In genomic region chr5:138533973-138534941, GRCh38 we compare ENCODE assay signal across 1 cellular context.
A peak's percentile ranks its signal among the peaks of the same experiment; 100 is the strongest.
TF ChIP-seq lines count a peak whose summit lies in the region.

No MANE protein-coding gene starts in this region.

TF ChIP-seq in HepG2, 621 proteins besides CTCF, POLR2A, EP300 and RAD21 (continued from another document and continues in another):
- TF ChIP-seq, protein P1, sequence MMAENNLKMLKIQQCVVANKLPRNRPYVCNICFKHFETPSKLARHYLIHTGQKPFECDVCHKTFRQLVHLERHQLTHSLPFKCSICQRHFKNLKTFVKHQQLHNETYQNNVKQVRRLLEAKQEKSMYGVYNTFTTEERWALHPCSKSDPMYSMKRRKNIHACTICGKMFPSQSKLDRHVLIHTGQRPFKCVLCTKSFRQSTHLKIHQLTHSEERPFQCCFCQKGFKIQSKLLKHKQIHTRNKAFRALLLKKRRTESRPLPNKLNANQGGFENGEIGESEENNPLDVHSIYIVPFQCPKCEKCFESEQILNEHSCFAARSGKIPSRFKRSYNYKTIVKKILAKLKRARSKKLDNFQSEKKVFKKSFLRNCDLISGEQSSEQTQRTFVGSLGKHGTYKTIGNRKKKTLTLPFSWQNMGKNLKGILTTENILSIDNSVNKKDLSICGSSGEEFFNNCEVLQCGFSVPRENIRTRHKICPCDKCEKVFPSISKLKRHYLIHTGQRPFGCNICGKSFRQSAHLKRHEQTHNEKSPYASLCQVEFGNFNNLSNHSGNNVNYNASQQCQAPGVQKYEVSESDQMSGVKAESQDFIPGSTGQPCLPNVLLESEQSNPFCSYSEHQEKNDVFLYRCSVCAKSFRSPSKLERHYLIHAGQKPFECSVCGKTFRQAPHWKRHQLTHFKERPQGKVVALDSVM (CRISPR knock-in tag; IDR thresholded peaks at IDR 0.05), result no peak
- no peak for TF ChIP-seq ZNF326 (CRISPR knock-in tag; IDR thresholded peaks at IDR 0.05; ENCODE audit: borderline replicate concordance)
- no peak for TF ChIP-seq RFX1 (IDR thresholded peaks at IDR 0.05)
- peak; percentile 90 for TF ChIP-seq RXRB (CRISPR knock-in tag; IDR thresholded peaks at IDR 0.05; ENCODE audit: borderline replicate concordance)
- TF ChIP-seq ZNF484 (CRISPR knock-in tag; IDR thresholded peaks at IDR 0.05; ENCODE audit: borderline replicate concordance, low read depth), result no peak
- peak; percentile 63; the same call in 1 of the 2 replicates for TF ChIP-seq PPARG (CRISPR knock-in tag; conservative IDR thresholded peaks at IDR 0.05)
- TF ChIP-seq, protein P2, sequence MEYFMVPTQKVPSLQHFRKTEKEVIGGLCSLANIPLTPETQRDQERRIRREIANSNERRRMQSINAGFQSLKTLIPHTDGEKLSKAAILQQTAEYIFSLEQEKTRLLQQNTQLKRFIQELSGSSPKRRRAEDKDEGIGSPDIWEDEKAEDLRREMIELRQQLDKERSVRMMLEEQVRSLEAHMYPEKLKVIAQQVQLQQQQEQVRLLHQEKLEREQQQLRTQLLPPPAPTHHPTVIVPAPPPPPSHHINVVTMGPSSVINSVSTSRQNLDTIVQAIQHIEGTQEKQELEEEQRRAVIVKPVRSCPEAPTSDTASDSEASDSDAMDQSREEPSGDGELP (IDR thresholded peaks at IDR 0.05; ENCODE audit: borderline replicate concordance, low read depth), result 0 out of 2 replicates have a peak, but pooled peaks have one; percentile 19
- peak; percentile 57 for TF ChIP-seq ASH2L (IDR thresholded peaks at IDR 0.05; ENCODE audit: insufficient read length, low read depth, low read length)
- TF ChIP-seq MYNN (CRISPR knock-in tag; IDR thresholded peaks at IDR 0.05; ENCODE audit: low read depth), result no peak
- TF ChIP-seq ZEB1 (IDR thresholded peaks at IDR 0.05; ENCODE audit: insufficient replicate concordance, low read depth), result no peak
- no peak for TF ChIP-seq ZNF337 (CRISPR knock-in tag; IDR thresholded peaks at IDR 0.05; ENCODE audit: borderline replicate concordance, low read depth)
- TF ChIP-seq NFIC (IDR thresholded peaks at IDR 0.05; ENCODE audit: low read length), result peak; percentile 85; the same call in 1 of the 2 replicates
- no peak for TF ChIP-seq MEIS1 (CRISPR knock-in tag; IDR thresholded peaks at IDR 0.05; ENCODE audit: borderline replicate concordance)
- TF ChIP-seq, protein P3, sequence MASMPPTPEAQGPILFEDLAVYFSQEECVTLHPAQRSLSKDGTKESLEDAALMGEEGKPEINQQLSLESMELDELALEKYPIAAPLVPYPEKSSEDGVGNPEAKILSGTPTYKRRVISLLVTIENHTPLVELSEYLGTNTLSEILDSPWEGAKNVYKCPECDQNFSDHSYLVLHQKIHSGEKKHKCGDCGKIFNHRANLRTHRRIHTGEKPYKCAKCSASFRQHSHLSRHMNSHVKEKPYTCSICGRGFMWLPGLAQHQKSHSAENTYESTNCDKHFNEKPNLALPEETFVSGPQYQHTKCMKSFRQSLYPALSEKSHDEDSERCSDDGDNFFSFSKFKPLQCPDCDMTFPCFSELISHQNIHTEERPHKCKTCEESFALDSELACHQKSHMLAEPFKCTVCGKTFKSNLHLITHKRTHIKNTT (CRISPR knock-in tag; IDR thresholded peaks at IDR 0.05), result no peak
- no peak for TF ChIP-seq NFRKB (IDR thresholded peaks at IDR 0.05)
- TF ChIP-seq, protein P4, sequence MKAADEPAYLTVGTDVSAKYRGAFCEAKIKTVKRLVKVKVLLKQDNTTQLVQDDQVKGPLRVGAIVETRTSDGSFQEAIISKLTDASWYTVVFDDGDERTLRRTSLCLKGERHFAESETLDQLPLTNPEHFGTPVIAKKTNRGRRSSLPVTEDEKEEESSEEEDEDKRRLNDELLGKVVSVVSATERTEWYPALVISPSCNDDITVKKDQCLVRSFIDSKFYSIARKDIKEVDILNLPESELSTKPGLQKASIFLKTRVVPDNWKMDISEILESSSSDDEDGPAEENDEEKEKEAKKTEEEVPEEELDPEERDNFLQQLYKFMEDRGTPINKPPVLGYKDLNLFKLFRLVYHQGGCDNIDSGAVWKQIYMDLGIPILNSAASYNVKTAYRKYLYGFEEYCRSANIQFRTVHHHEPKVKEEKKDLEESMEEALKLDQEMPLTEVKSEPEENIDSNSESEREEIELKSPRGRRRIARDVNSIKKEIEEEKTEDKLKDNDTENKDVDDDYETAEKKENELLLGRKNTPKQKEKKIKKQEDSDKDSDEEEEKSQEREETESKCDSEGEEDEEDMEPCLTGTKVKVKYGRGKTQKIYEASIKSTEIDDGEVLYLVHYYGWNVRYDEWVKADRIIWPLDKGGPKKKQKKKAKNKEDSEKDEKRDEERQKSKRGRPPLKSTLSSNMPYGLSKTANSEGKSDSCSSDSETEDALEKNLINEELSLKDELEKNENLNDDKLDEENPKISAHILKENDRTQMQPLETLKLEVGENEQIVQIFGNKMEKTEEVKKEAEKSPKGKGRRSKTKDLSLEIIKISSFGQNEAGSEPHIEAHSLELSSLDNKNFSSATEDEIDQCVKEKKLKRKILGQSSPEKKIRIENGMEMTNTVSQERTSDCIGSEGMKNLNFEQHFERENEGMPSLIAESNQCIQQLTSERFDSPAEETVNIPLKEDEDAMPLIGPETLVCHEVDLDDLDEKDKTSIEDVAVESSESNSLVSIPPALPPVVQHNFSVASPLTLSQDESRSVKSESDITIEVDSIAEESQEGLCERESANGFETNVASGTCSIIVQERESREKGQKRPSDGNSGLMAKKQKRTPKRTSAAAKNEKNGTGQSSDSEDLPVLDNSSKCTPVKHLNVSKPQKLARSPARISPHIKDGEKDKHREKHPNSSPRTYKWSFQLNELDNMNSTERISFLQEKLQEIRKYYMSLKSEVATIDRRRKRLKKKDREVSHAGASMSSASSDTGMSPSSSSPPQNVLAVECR (CRISPR knock-in tag; IDR thresholded peaks at IDR 0.05; ENCODE audit: borderline replicate concordance), result no peak
- TF ChIP-seq ZSCAN9 (CRISPR knock-in tag; IDR thresholded peaks at IDR 0.05; ENCODE audit: borderline replicate concordance), result no peak
- no peak for TF ChIP-seq NKX3-1 (CRISPR knock-in tag; IDR thresholded peaks at IDR 0.05)
- TF ChIP-seq MATR3 (CRISPR knock-in tag; IDR thresholded peaks at IDR 0.05), result no peak
- no peak for TF ChIP-seq PHF20 (CRISPR knock-in tag; IDR thresholded peaks at IDR 0.05)
- TF ChIP-seq ADNP (CRISPR knock-in tag; IDR thresholded peaks at IDR 0.05), result no peak
- TF ChIP-seq, protein P5, sequence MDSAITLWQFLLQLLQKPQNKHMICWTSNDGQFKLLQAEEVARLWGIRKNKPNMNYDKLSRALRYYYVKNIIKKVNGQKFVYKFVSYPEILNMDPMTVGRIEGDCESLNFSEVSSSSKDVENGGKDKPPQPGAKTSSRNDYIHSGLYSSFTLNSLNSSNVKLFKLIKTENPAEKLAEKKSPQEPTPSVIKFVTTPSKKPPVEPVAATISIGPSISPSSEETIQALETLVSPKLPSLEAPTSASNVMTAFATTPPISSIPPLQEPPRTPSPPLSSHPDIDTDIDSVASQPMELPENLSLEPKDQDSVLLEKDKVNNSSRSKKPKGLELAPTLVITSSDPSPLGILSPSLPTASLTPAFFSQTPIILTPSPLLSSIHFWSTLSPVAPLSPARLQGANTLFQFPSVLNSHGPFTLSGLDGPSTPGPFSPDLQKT (CRISPR knock-in tag; IDR thresholded peaks at IDR 0.05; ENCODE audit: borderline replicate concordance), result no peak
- TF ChIP-seq TEAD3 (CRISPR knock-in tag; optimal IDR thresholded peaks at IDR 0.05; ENCODE audit: borderline replicate concordance), result peak; percentile 65
- TF ChIP-seq FOXA3 (CRISPR knock-in tag; IDR thresholded peaks at IDR 0.05), result peak; percentile 73
- TF ChIP-seq, protein P6, sequence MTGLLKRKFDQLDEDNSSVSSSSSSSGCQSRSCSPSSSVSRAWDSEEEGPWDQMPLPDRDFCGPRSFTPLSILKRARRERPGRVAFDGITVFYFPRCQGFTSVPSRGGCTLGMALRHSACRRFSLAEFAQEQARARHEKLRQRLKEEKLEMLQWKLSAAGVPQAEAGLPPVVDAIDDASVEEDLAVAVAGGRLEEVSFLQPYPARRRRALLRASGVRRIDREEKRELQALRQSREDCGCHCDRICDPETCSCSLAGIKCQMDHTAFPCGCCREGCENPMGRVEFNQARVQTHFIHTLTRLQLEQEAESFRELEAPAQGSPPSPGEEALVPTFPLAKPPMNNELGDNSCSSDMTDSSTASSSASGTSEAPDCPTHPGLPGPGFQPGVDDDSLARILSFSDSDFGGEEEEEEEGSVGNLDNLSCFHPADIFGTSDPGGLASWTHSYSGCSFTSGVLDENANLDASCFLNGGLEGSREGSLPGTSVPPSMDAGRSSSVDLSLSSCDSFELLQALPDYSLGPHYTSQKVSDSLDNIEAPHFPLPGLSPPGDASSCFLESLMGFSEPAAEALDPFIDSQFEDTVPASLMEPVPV (CRISPR knock-in tag; IDR thresholded peaks at IDR 0.05), result no peak
- TF ChIP-seq, protein P7, sequence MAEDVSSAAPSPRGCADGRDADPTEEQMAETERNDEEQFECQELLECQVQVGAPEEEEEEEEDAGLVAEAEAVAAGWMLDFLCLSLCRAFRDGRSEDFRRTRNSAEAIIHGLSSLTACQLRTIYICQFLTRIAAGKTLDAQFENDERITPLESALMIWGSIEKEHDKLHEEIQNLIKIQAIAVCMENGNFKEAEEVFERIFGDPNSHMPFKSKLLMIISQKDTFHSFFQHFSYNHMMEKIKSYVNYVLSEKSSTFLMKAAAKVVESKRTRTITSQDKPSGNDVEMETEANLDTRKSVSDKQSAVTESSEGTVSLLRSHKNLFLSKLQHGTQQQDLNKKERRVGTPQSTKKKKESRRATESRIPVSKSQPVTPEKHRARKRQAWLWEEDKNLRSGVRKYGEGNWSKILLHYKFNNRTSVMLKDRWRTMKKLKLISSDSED (CRISPR knock-in tag; IDR thresholded peaks at IDR 0.05), result no peak
- TF ChIP-seq PRMT3 (CRISPR knock-in tag; IDR thresholded peaks at IDR 0.05; ENCODE audit: borderline replicate concordance, low read depth), result no peak
- TF ChIP-seq XBP1 (CRISPR knock-in tag; IDR thresholded peaks at IDR 0.05), result no peak
- TF ChIP-seq PAWR (CRISPR knock-in tag; IDR thresholded peaks at IDR 0.05; ENCODE audit: borderline replicate concordance), result no peak
- TF ChIP-seq DPF2 (CRISPR knock-in tag; IDR thresholded peaks at IDR 0.05; ENCODE audit: borderline replicate concordance, low read depth), result 0 out of 2 replicates have a peak, but pooled peaks have one; percentile 16
- no peak for TF ChIP-seq ZNF724P (CRISPR knock-in tag; IDR thresholded peaks at IDR 0.05; ENCODE audit: borderline replicate concordance)
- TF ChIP-seq ZNF503 (CRISPR knock-in tag; IDR thresholded peaks at IDR 0.05), result no peak
- no peak for TF ChIP-seq AKAP8 (CRISPR knock-in tag; IDR thresholded peaks at IDR 0.05)
- TF ChIP-seq POLR2G (IDR thresholded peaks at IDR 0.05; ENCODE audit: low read depth, low read length), result no peak
- no peak for TF ChIP-seq RXRA (CRISPR knock-in tag; IDR thresholded peaks at IDR 0.05)
- peak; percentile 61; the same call in 1 of the 2 replicates for TF ChIP-seq HDAC2 (CRISPR knock-in tag; IDR thresholded peaks at IDR 0.05)
- no peak for TF ChIP-seq SRF (IDR thresholded peaks at IDR 0.05; ENCODE audit: low read depth, low read length)
- TF ChIP-seq ZNF841 (CRISPR knock-in tag; IDR thresholded peaks at IDR 0.05; ENCODE audit: borderline replicate concordance), result no peak
- no peak for TF ChIP-seq KLF16 (CRISPR knock-in tag; IDR thresholded peaks at IDR 0.05)
- TF ChIP-seq EEA1 (CRISPR knock-in tag; IDR thresholded peaks at IDR 0.05; ENCODE audit: borderline replicate concordance), result no peak
- no peak for TF ChIP-seq AHR (CRISPR knock-in tag; IDR thresholded peaks at IDR 0.05)
- peak; percentile 67 for TF ChIP-seq CREM (IDR thresholded peaks at IDR 0.05)
- TF ChIP-seq CREM (CRISPR knock-in tag; IDR thresholded peaks at IDR 0.05), result no peak
- no peak for TF ChIP-seq ZNF782 (CRISPR knock-in tag; IDR thresholded peaks at IDR 0.05; ENCODE audit: borderline replicate concordance)
- no peak for TF ChIP-seq NFYB (CRISPR knock-in tag; IDR thresholded peaks at IDR 0.05)
- no peak for TF ChIP-seq ZNF460 (CRISPR knock-in tag; IDR thresholded peaks at IDR 0.05; ENCODE audit: borderline replicate concordance)
- no peak for TF ChIP-seq ZNF562 (CRISPR knock-in tag; IDR thresholded peaks at IDR 0.05; ENCODE audit: borderline replicate concordance)
- TF ChIP-seq HIVEP1 (CRISPR knock-in tag; IDR thresholded peaks at IDR 0.05), result no peak
- TF ChIP-seq, protein P8, sequence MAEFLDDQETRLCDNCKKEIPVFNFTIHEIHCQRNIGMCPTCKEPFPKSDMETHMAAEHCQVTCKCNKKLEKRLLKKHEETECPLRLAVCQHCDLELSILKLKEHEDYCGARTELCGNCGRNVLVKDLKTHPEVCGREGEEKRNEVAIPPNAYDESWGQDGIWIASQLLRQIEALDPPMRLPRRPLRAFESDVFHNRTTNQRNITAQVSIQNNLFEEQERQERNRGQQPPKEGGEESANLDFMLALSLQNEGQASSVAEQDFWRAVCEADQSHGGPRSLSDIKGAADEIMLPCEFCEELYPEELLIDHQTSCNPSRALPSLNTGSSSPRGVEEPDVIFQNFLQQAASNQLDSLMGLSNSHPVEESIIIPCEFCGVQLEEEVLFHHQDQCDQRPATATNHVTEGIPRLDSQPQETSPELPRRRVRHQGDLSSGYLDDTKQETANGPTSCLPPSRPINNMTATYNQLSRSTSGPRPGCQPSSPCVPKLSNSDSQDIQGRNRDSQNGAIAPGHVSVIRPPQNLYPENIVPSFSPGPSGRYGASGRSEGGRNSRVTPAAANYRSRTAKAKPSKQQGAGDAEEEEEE (CRISPR knock-in tag; IDR thresholded peaks at IDR 0.05; ENCODE audit: borderline replicate concordance), result no peak
